In genomic region chr2:20450201-20451108, GRCh38 we compare ENCODE assay signal across 8 cellular contexts. TPM values are rescaled to one million over a fixed set of nuclear protein-coding genes. Genes with fewer than 3 reads are reported as not detected.
DNase-seq lines count a peak whose midpoint lies in the region; ATAC-seq and TF ChIP-seq lines count a peak whose summit lies in the region.

No MANE protein-coding gene starts in this region.

- WGBS in aorta, 2 donors = 2 to 8% methylated on average over 8 of the region's 8 CpGs

- peak; percentile 43 for DNase-seq in activated effector memory CD4-positive, alpha-beta T cell treated with anti-CD3 and anti-CD28 coated beads, Interleukin-2, amount 50 U/mL, for 16 hours
- DNase-seq in activated effector memory CD4-positive, alpha-beta T cell treated with Interleukin-2 at 50 U/mL for 16 hours = no peak
- DNase-seq in epithelial cell of proximal tubule (ENCODE audit: low read depth) = no peak
- DNase-seq in middle frontal gyrus (ENCODE audit: extremely low spot score, low spot score) = peak; percentile 83
- peak; percentile 73 to 85 for DNase-seq in aorta
- no peak for DNase-seq in activated naive CD4-positive, alpha-beta T cell (lab: John Stamatoyannopoulos, UW)
- DNase-seq in CD1c-positive myeloid dendritic cell (ENCODE audit: extremely low spot score) = no peak
- DNase-seq in natural killer cell = no peak

- peak overlapping the region; percentile 78 to 91 for H3K27ac ChIP-seq in aorta (ENCODE audit: low read depth in 1 of 2, low read length in 2 of 2)

- H3K4me3 Mint-ChIP-seq in natural killer cell = no peak overlapping the region

- H3K9me3 Mint-ChIP-seq in natural killer cell = no peaks in the 10 kb centered on the region

- ATAC-seq in aorta (ENCODE audit: low FRiP score) (peak; percentile 9), natural killer cell (no peak)

- H3K27me3 Mint-ChIP-seq in natural killer cell (ENCODE audit: low read depth in 2 of 2) = peaks cover 4 to 15% of the 10 kb centered on the region in 2 donors

- H3K4me1 ChIP-seq in aorta (ENCODE audit: control insufficient read depth in 1 of 2, insufficient read depth in 2 of 2, low read length in 2 of 2) = no peaks in the 10 kb centered on the region

- TF ChIP-seq CTCF in epithelial cell of proximal tubule (conservative IDR thresholded peaks at IDR 0.05; ENCODE audit: low read depth, low read length) (no peak), natural killer cell (IDR thresholded peaks at IDR 0.05) (no peak)

- peak overlapping the region; percentile 95 for H3K4me3 ChIP-seq in epithelial cell of proximal tubule (ENCODE audit: low read depth, low read length)
- H3K4me3 ChIP-seq in aorta (ENCODE audit: low read length in 2 of 2) = peak overlapping the region; percentile 73 to 81

- H3K27me3 ChIP-seq in aorta (ENCODE audit: control insufficient read depth in 1 of 2, insufficient read depth in 2 of 2, low read length in 1 of 2) = no peaks in the 10 kb centered on the region

- H3K9me3 ChIP-seq in aorta (ENCODE audit: control insufficient read depth, low read length) = no peaks in the 10 kb centered on the region

- no peak overlapping the region for H3K27ac Mint-ChIP-seq in natural killer cell

- H3K36me3 Mint-ChIP-seq in natural killer cell = no peaks in the 10 kb centered on the region

- intact Hi-C loops in aorta (cut with DNase I) (loop anchor here in 1 of 2 donors (5.0 kb wide), 2 partner anchors 127 to 167 kb away; no protein-coding TSS in a partner anchor), natural killer cell (cut with micrococcal nuclease) (no loop called here)

- H3K4me1 Mint-ChIP-seq in natural killer cell = peaks cover 8% of the 10 kb centered on the region in 2 donors

- no peaks in the 10 kb centered on the region for H3K36me3 ChIP-seq in aorta (ENCODE audit: control insufficient read depth in 1 of 2, insufficient read depth in 2 of 2, low read length in 1 of 2)

RNA-seq across cellular contexts. Expression of gene RHOB, which starts 3.6 kb away (rescaled TPM):
- total RNA-seq in epithelial cell of proximal tubule (160 and 161 TPM in 2 replicates), aorta (1,000 to 10,000 TPM in 1 of 2 donors, 100 to 1,000 TPM in 1; 271 to 1,049 TPM), natural killer cell (100 to 1,000 TPM in 1 of 3 donors, 10 to 100 TPM in 2; 50.8 to 222 (median 64.7) TPM)
- polyA plus RNA-seq in aorta = 100 to 1,000 TPM; 150 to 580 TPM

Comparison
In these comparisons a context has a peak if more than half of its experiments do, and no peak if none do; other contexts are left out.
1. DNase-seq: peak in activated effector memory CD4-positive, alpha-beta T cell treated with anti-CD3 and anti-CD28 coated beads, Interleukin-2, amount 50 U/mL, for 16 hours (single experiment), middle frontal gyrus (single experiment) and aorta (2 of 2); none in activated effector memory CD4-positive, alpha-beta T cell treated with Interleukin-2 at 50 U/mL for 16 hours (single experiment), epithelial cell of proximal tubule (single experiment), activated naive CD4-positive, alpha-beta T cell (0 of 4), CD1c-positive myeloid dendritic cell (single experiment) and natural killer cell (single experiment).